ENCODE assay signal across 12 cellular contexts in the genomic region with DNA sequence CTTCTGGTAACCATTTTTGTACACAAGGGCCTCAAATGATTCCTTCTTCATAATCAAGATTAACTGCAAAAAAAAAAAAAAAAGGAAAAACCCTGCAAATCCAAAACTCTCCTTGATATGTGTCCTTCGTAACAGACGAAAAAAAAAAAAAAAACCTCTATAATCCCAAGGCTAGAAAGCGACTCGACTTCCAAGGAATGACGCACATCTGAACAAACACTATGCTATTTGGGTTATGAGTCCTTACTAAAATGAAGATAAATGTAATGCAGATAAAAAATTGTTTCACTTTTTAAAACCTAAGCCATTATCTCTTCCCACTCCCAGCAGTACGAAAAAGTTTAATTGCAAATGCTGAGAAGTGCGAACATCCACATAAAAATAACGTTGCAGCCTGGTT. TPM values are rescaled to one million over a fixed set of nuclear protein-coding genes. Genes with fewer than 3 reads are reported as not detected.
A peak's percentile ranks its signal among the peaks of the same experiment; 100 is the strongest.
DNase-seq lines count a peak whose midpoint lies in the region; ATAC-seq and TF ChIP-seq lines count a peak whose summit lies in the region.
"Had no signal": no experiment of that assay in that cellular context is flagged by ENCODE, and none has a peak within 500 bp of the region (broad histone marks: within the 10 kb centered on the region; RNA-seq: fewer than 3 reads in every experiment).

No MANE protein-coding gene starts in this region.

- H3K4me1 ChIP-seq in osteoblast (ENCODE audit: insufficient read depth, low read length) = no peaks in the 10 kb centered on the region

- H3K27ac ChIP-seq in neural cell (ENCODE audit: low read length) (no peak overlapping the region), osteoblast (ENCODE audit: low read depth, low read length) (no peak overlapping the region)

- TF ChIP-seq CTCF in neural cell (IDR thresholded peaks at IDR 0.05; ENCODE audit: poor library complexity, severe bottlenecking) (no peak), osteoblast (IDR thresholded peaks at IDR 0.05; ENCODE audit: extremely low read depth, low read depth, low read length) (no peak)

- H2AFZ ChIP-seq in neural cell (ENCODE audit: low read depth, low read length) = no peak overlapping the region
- H2AFZ ChIP-seq in osteoblast (ENCODE audit: low read length) = no peak overlapping the region

- peaks cover 3% of the 10 kb centered on the region for H3K36me3 ChIP-seq in neural cell (ENCODE audit: insufficient read depth, low read length)
- H3K36me3 ChIP-seq in osteoblast (ENCODE audit: insufficient read depth, low read length) = no peaks in the 10 kb centered on the region

- H3K79me2 ChIP-seq in neural cell (replicated peaks; ENCODE audit: insufficient read depth, low read length) (peaks cover 16% of the 10 kb centered on the region), osteoblast (ENCODE audit: insufficient read depth, low read length) (no peaks in the 10 kb centered on the region)

- H3K9me2 ChIP-seq in neural cell (ENCODE audit: insufficient read depth, low read length) = no peaks in the 10 kb centered on the region

- H4K20me1 ChIP-seq in neural cell (ENCODE audit: insufficient read depth) = no peaks in the 10 kb centered on the region
- no peaks in the 10 kb centered on the region for H4K20me1 ChIP-seq in osteoblast (ENCODE audit: insufficient read depth, low read length)

- H3K9me3 ChIP-seq in neural cell (ENCODE audit: low read length) = no peaks in the 10 kb centered on the region
- no peaks in the 10 kb centered on the region for H3K9me3 ChIP-seq in osteoblast (ENCODE audit: low read depth, low read length)

- DNase-seq in T-helper 1 cell (no peak), LHCN-M2 (ENCODE audit: low read depth) (peak; percentile 21), osteoblast (ENCODE audit: insufficient read length, low spot score, missing footprints) (no peak), DMS53 treated with DMSO at 0.1 percent for 48 hours (lab: John Stamatoyannopoulos, UW; ENCODE audit: unreplicated experiment) (no peak), left lobe of liver (ENCODE audit: low spot score) (no peak)
- DNase-seq in effector memory CD8-positive, alpha-beta T cell = no peak
- DNase-seq: central memory CD4-positive, alpha-beta T cell; NCI-H146; T-helper 9 cell had no signal

- no peak for TF ChIP-seq EP300 in neural cell (conservative IDR thresholded peaks at IDR 0.05; ENCODE audit: poor library complexity, severe bottlenecking)

- no peaks in the 10 kb centered on the region for H3K27me3 ChIP-seq in neural cell (ENCODE audit: insufficient read depth, low read depth, low read length)
- H3K27me3 ChIP-seq in osteoblast (ENCODE audit: insufficient read depth, low read length) = no peaks in the 10 kb centered on the region

- peaks cover 18% of the 10 kb centered on the region for H3K4me1 Mint-ChIP-seq in T-helper 1 cell treated with Interleukin-12 subunit alpha and Interleukin-12 subunit beta and Interleukin-4 antibody, amounts not matched to agents 30 μg/mL and 1 μg/mL, for 36 hours (ENCODE audit: low read depth)
- H3K4me1 Mint-ChIP-seq in effector memory CD8-positive, alpha-beta T cell (ENCODE audit: low read depth in 2 of 2) = peaks cover 16 to 52% of the 10 kb centered on the region in 2 donors

- H3K4me2 ChIP-seq in neural cell (ENCODE audit: low read length) = peak overlapping the region; percentile 39
- no peak overlapping the region for H3K4me2 ChIP-seq in osteoblast (ENCODE audit: insufficient read depth, low read length)

- no peak for TF ChIP-seq RAD21 in neural cell (conservative IDR thresholded peaks at IDR 0.05)

- H3K9ac ChIP-seq in neural cell (ENCODE audit: low read length) = no peak overlapping the region

- no peaks in the 10 kb centered on the region for H3K9me3 Mint-ChIP-seq in T-helper 1 cell treated with Interleukin-12 subunit alpha and Interleukin-12 subunit beta and Interleukin-4 antibody, amounts not matched to agents 30 μg/mL and 1 μg/mL, for 36 hours
- no peaks in the 10 kb centered on the region for H3K9me3 Mint-ChIP-seq in effector memory CD8-positive, alpha-beta T cell

- H3F3A ChIP-seq in neural cell (ENCODE audit: insufficient read depth, low read length, poor library complexity, severe bottlenecking) = no peaks in the 10 kb centered on the region

- H3K36me3 Mint-ChIP-seq in T-helper 1 cell treated with Interleukin-12 subunit alpha and Interleukin-12 subunit beta and Interleukin-4 antibody, amounts not matched to agents 30 μg/mL and 1 μg/mL, for 36 hours (ENCODE audit: low read depth) = peaks cover 27% of the 10 kb centered on the region
- H3K36me3 Mint-ChIP-seq in effector memory CD8-positive, alpha-beta T cell (ENCODE audit: insufficient read depth) = peaks cover 53% of the 10 kb centered on the region

- H3K27me3 Mint-ChIP-seq in T-helper 1 cell treated with Interleukin-12 subunit alpha and Interleukin-12 subunit beta and Interleukin-4 antibody, amounts not matched to agents 30 μg/mL and 1 μg/mL, for 36 hours (ENCODE audit: low read depth) = peaks cover 4% of the 10 kb centered on the region
- H3K27me3 Mint-ChIP-seq in effector memory CD8-positive, alpha-beta T cell = no peaks in the 10 kb centered on the region

- H3K4me3 Mint-ChIP-seq in T-helper 1 cell treated with Interleukin-12 subunit alpha and Interleukin-12 subunit beta and Interleukin-4 antibody, amounts not matched to agents 30 μg/mL and 1 μg/mL, for 36 hours = peak overlapping the region; percentile 90
- peak overlapping the region; percentile 87 to 88 for H3K4me3 Mint-ChIP-seq in effector memory CD8-positive, alpha-beta T cell

- H3K27ac Mint-ChIP-seq in T-helper 1 cell treated with Interleukin-12 subunit alpha and Interleukin-12 subunit beta and Interleukin-4 antibody, amounts not matched to agents 30 μg/mL and 1 μg/mL, for 36 hours = no peak overlapping the region
- H3K27ac Mint-ChIP-seq in effector memory CD8-positive, alpha-beta T cell = peak overlapping the region; percentile 93 to 94

- H3K4me3 ChIP-seq in neural cell (ENCODE audit: low read length) = peak overlapping the region; percentile 74
- H3K4me3 ChIP-seq in osteoblast (ENCODE audit: insufficient read depth, low read length) = no peak overlapping the region

- no peak for ATAC-seq in effector memory CD8-positive, alpha-beta T cell (replicated peaks)
- ATAC-seq in left lobe of liver = no peak
- ATAC-seq: sciatic nerve had no signal

TF ChIP-seq in neural cell, 6 proteins besides CTCF, POLR2A, EP300 and RAD21:
- TF ChIP-seq SMC3 (conservative IDR thresholded peaks at IDR 0.05; ENCODE audit: poor library complexity) = no peak
- TF ChIP-seq POLR2AphosphoS5 (IDR thresholded peaks at IDR 0.05) = no peak
- TF ChIP-seq MXI1 (conservative IDR thresholded peaks at IDR 0.05; ENCODE audit: poor library complexity, severe bottlenecking) = no peak
- no peak for TF ChIP-seq TAF1 (IDR thresholded peaks at IDR 0.05; ENCODE audit: low read depth)
- TF ChIP-seq, protein P1, sequence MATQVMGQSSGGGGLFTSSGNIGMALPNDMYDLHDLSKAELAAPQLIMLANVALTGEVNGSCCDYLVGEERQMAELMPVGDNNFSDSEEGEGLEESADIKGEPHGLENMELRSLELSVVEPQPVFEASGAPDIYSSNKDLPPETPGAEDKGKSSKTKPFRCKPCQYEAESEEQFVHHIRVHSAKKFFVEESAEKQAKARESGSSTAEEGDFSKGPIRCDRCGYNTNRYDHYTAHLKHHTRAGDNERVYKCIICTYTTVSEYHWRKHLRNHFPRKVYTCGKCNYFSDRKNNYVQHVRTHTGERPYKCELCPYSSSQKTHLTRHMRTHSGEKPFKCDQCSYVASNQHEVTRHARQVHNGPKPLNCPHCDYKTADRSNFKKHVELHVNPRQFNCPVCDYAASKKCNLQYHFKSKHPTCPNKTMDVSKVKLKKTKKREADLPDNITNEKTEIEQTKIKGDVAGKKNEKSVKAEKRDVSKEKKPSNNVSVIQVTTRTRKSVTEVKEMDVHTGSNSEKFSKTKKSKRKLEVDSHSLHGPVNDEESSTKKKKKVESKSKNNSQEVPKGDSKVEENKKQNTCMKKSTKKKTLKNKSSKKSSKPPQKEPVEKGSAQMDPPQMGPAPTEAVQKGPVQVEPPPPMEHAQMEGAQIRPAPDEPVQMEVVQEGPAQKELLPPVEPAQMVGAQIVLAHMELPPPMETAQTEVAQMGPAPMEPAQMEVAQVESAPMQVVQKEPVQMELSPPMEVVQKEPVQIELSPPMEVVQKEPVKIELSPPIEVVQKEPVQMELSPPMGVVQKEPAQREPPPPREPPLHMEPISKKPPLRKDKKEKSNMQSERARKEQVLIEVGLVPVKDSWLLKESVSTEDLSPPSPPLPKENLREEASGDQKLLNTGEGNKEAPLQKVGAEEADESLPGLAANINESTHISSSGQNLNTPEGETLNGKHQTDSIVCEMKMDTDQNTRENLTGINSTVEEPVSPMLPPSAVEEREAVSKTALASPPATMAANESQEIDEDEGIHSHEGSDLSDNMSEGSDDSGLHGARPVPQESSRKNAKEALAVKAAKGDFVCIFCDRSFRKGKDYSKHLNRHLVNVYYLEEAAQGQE (IDR thresholded peaks at IDR 0.05; ENCODE audit: borderline replicate concordance) = no peak
- TF ChIP-seq EZH2 (IDR thresholded peaks at IDR 0.05; ENCODE audit: borderline replicate concordance, insufficient read depth, low read length, poor library complexity, severe bottlenecking) = no peak

RNA-seq across cellular contexts. Expression of a gene that starts 1.2 kb away (rescaled TPM):
- total RNA-seq in LHCN-M2 (2014; rRNA removed) = 25.5 and 29.1 TPM in 2 replicates
- polyA plus RNA-seq in LHCN-M2 (2012) = 13.4 TPM
- 33.7 and 39.9 TPM in 2 replicates for polyA plus RNA-seq in neural cell
- polyA minus RNA-seq in neural cell = 53.8 and 59.2 TPM in 2 replicates
- total RNA-seq in osteoblast = 35.8 TPM in 1 of 2 replicates, not detected in the other
- 23.6 TPM for total RNA-seq in left lobe of liver
- total RNA-seq: sciatic nerve had no signal
